ENCODE assay signal across 14 cellular contexts in the genomic region with DNA sequence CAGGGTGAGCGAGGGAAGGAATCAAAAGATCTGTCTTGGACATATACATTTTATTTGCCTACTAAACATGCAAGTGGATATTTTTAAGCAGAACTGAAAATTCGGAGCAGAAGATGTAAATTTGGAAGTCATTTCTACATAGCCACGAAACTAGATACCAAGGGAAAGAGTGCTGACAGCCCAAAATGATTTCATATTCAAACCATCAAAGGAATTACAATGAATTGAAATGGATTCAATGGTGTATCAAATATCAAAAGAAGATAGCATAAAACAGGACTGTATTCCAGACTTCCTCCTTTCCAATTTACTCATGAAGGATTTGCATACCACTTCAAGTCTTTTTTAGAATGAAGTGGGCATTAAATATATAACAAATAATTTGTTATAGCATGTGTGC.
A peak's percentile ranks its signal among the peaks of the same experiment; 100 is the strongest.
DNase-seq lines count a peak whose midpoint lies in the region; ATAC-seq and TF ChIP-seq lines count a peak whose summit lies in the region.
"Had no signal": no experiment of that assay in that cellular context is flagged by ENCODE, and none has a peak within 500 bp of the region (broad histone marks: within the 10 kb centered on the region; RNA-seq: fewer than 3 reads in every experiment).

No MANE protein-coding gene starts in this region.

- no peak overlapping the region for H3K27ac Mint-ChIP-seq in neural progenitor cell
- H3K27ac Mint-ChIP-seq in T-helper 17 cell = no peak overlapping the region
- H3K27ac Mint-ChIP-seq: HFFc6 had no signal

- TF ChIP-seq POLR2A in HCT116 (IDR thresholded peaks at IDR 0.05; ENCODE audit: borderline replicate concordance, extremely low read depth, insufficient read depth, insufficient read length) = peak; percentile 3

- DNase-seq in NCI-H1092 treated with DMSO at 0.1 percent for 48 hours (lab: John Stamatoyannopoulos, UW) (peak; percentile 19), NCI-H1092 (lab: John Stamatoyannopoulos, UW) (no peak), HCT116 (ENCODE audit: low read depth, low spot score) (no peak), OCI-M1 (lab: John Stamatoyannopoulos, UW) (peak; percentile 19), neural progenitor cell (ENCODE audit: low spot score) (no peak), AG20443 (ENCODE audit: low spot score) (no peak), A172 (ENCODE audit: low spot score) (no peak), T-helper 17 cell (no peak)
- DNase-seq: HFFc6, NCI-H1105, NCI-H1694 treated with DMSO at 0.1 percent for 48 hours, SW 1271, T-helper 9 cell had no signal

- H3K36me3 Mint-ChIP-seq in neural progenitor cell (no peaks in the 10 kb centered on the region), T-helper 17 cell (ENCODE audit: low read depth) (no peaks in the 10 kb centered on the region)

- TF ChIP-seq CTCF in HCT116 (IDR thresholded peaks at IDR 0.05 in 2 of 3, conservative IDR thresholded peaks at IDR 0.05 in 1 of 3; ENCODE audit: borderline replicate concordance in 1 of 3, insufficient read depth in 1 of 3, low read depth in 2 of 3, low read length in 2 of 3) (no peak), neural progenitor cell (IDR thresholded peaks at IDR 0.05) (no peak)

- H3K4me2 ChIP-seq in HCT116 (ENCODE audit: low read length) (no peak overlapping the region), neural progenitor cell (no peak overlapping the region)

- no peaks in the 10 kb centered on the region for H3K9me3 ChIP-seq in HCT116 (ENCODE audit: control insufficient read depth in 1 of 2, insufficient read depth in 1 of 2, low read depth in 1 of 2, low read length in 2 of 2)
- no peaks in the 10 kb centered on the region for H3K9me3 ChIP-seq in neural progenitor cell (ENCODE audit: low read depth)
- H3K9me3 ChIP-seq in T-helper 17 cell (ENCODE audit: control insufficient read depth, low read length, poor library complexity, severe bottlenecking) = no peaks in the 10 kb centered on the region

- intact Hi-C loops in HCT116 (cut with micrococcal nuclease) = no loop called here

- H4K20me1 ChIP-seq in HCT116 (ENCODE audit: insufficient read depth) (no peaks in the 10 kb centered on the region), neural progenitor cell (ENCODE audit: low read depth) (no peaks in the 10 kb centered on the region)

- no peak for TF ChIP-seq RAD21 in HCT116 (IDR thresholded peaks at IDR 0.05; ENCODE audit: low read depth)

- H3K27ac ChIP-seq in HCT116 (ENCODE audit: low read depth, low read length) (no peak overlapping the region), neural progenitor cell (no peak overlapping the region)
- H3K27ac ChIP-seq: 22Rv1 had no signal

- no peaks in the 10 kb centered on the region for H3F3A ChIP-seq in neural progenitor cell (ENCODE audit: low read depth)

- ATAC-seq in HCT116 (no peak), T-helper 17 cell (no peak)

- H3K27me3 Mint-ChIP-seq in neural progenitor cell (ENCODE audit: insufficient read depth, low read depth) (peaks cover 2% of the 10 kb centered on the region), T-helper 17 cell (no peaks in the 10 kb centered on the region)

- H3K9me2 ChIP-seq in HCT116 (ENCODE audit: insufficient read depth) = no peaks in the 10 kb centered on the region

- H3K4me3 ChIP-seq in HCT116 (replicated peaks in 1 of 2; ENCODE audit: low read depth in 1 of 2, low read length in 2 of 2) (no peak overlapping the region), neural progenitor cell (no peak overlapping the region)

- H3K4me1 Mint-ChIP-seq in neural progenitor cell (peaks cover 2% of the 10 kb centered on the region), T-helper 17 cell (no peaks in the 10 kb centered on the region)

- no peaks in the 10 kb centered on the region for H3K9me3 Mint-ChIP-seq in neural progenitor cell
- H3K9me3 Mint-ChIP-seq: HFFc6 had no signal

- H3K4me3 Mint-ChIP-seq in neural progenitor cell (no peak overlapping the region), T-helper 17 cell (no peak overlapping the region)
- H3K4me3 Mint-ChIP-seq: HFFc6 had no signal

- BruUV-seq in HCT116 (replicated peaks; lab: Mats Ljungman, UMichigan) = no TSS peak

- H3K4me1 ChIP-seq in HCT116 (ENCODE audit: control insufficient read depth in 1 of 2, insufficient read depth in 2 of 2, low read length in 2 of 2) (peaks cover 12 to 19% of the 10 kb centered on the region in 2 experiments; a peak in 2 of 4 replicates), neural progenitor cell (no peaks in the 10 kb centered on the region)

- H3K36me3 ChIP-seq in HCT116 (ENCODE audit: control insufficient read depth in 1 of 2, insufficient read depth in 2 of 2, low read length in 2 of 2) (no peaks in the 10 kb centered on the region), neural progenitor cell (no peaks in the 10 kb centered on the region)

- H3K9ac ChIP-seq in HCT116 (ENCODE audit: low read length) (no peak overlapping the region), neural progenitor cell (no peak overlapping the region)

- RAD21 ChIA-PET in HCT116 (lab: Charles Lee; ENCODE audit: low non-redundant PET in 1 of 2, low total read pairs in 2 of 2, uncharacterized antibody in 2 of 2, unreplicated experiment in 2 of 2) = no interaction called here

- POLR2A ChIA-PET in HCT116 (lab: Charles Lee) = interaction anchor here (1.2 kb wide), 1 partner anchor 314 kb away, joined by 4 read pairs; the partner anchor contains the start of gene KITLG

- H3K79me2 ChIP-seq in HCT116 (ENCODE audit: insufficient read depth, low read length) (no peaks in the 10 kb centered on the region), neural progenitor cell (ENCODE audit: low read depth) (no peaks in the 10 kb centered on the region)

- CTCF ChIA-PET in HCT116 (lab: Charles Lee) = no interaction called here

- H3K27me3 ChIP-seq in HCT116 (ENCODE audit: insufficient read depth, low read length) (no peaks in the 10 kb centered on the region), neural progenitor cell (no peaks in the 10 kb centered on the region)

- no peak overlapping the region for H2AFZ ChIP-seq in HCT116 (ENCODE audit: low read depth, low read length, poor library complexity, severe bottlenecking)
- peak overlapping the region; percentile 45 for H2AFZ ChIP-seq in neural progenitor cell (replicated peaks)

TF ChIP-seq in HCT116, 20 proteins besides CTCF, POLR2A, EP300 and RAD21:
- peak; percentile 80 for TF ChIP-seq TCF7L2 (IDR thresholded peaks at IDR 0.05; ENCODE audit: borderline replicate concordance, extremely low read depth, insufficient read depth, insufficient read length)
- TF ChIP-seq, protein P1, sequence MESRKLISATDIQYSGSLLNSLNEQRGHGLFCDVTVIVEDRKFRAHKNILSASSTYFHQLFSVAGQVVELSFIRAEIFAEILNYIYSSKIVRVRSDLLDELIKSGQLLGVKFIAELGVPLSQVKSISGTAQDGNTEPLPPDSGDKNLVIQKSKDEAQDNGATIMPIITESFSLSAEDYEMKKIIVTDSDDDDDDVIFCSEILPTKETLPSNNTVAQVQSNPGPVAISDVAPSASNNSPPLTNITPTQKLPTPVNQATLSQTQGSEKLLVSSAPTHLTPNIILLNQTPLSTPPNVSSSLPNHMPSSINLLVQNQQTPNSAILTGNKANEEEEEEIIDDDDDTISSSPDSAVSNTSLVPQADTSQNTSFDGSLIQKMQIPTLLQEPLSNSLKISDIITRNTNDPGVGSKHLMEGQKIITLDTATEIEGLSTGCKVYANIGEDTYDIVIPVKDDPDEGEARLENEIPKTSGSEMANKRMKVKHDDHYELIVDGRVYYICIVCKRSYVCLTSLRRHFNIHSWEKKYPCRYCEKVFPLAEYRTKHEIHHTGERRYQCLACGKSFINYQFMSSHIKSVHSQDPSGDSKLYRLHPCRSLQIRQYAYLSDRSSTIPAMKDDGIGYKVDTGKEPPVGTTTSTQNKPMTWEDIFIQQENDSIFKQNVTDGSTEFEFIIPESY (IDR thresholded peaks at IDR 0.05; ENCODE audit: extremely low read depth, insufficient replicate concordance, low read length) = no peak

Comparison
In these comparisons a context has a peak if more than half of its experiments do, and no peak if none do; other contexts are left out.
1. DNase-seq: peak in NCI-H1092 treated with DMSO at 0.1 percent for 48 hours (single experiment) and OCI-M1 (single experiment); none in NCI-H1092 (single experiment), HCT116 (single experiment), neural progenitor cell (single experiment), AG20443 (single experiment), A172 (single experiment) and T-helper 17 cell (0 of 3).